Comparison of ENCODE assay signal across 23 cellular contexts in genomic region chr6:15533379-15534044, GRCh38.
DNase-seq lines count a peak whose midpoint lies in the region; ATAC-seq and TF ChIP-seq lines count a peak whose summit lies in the region.
"Had no signal": no experiment of that assay in that cellular context is flagged by ENCODE, and none has a peak within 500 bp of the region (broad histone marks: within the 10 kb centered on the region; RNA-seq: fewer than 3 reads in every experiment).

No MANE protein-coding gene starts in this region.

- no peak overlapping the region for H3K4me3 Mint-ChIP-seq in activated T-cell treated with anti-CD3 and anti-CD28 coated beads, Interleukin-2, amount 50 U/mL, for 24 hours
- no peak overlapping the region for H3K4me3 Mint-ChIP-seq in T-helper 17 cell
- H3K4me3 Mint-ChIP-seq: activated CD4-positive, alpha-beta memory T cell treated with anti-CD3 and anti-CD28 coated beads for 36 hours; activated naive CD4-positive, alpha-beta T cell treated with anti-CD3 and anti-CD28 coated beads for 36 hours; IgD-negative memory B cell; natural killer cell treated with Interleukin-12 subunit alpha and Interleukin-12 subunit beta and Interleukin-15 and Interleukin-18, amount 100 ng/mL, for 72 hours had no signal

- in situ Hi-C loops in transverse colon (cut with MboI; ENCODE audit: low pct_ligation_motif_present in 1 of 4, low pct_unique_long_range_greater_than_20kb in 1 of 4, low sequenced_read_pairs in 3 of 4) = no loop called here

- TF ChIP-seq POLR2A in transverse colon (IDR thresholded peaks at IDR 0.05) = no peak

- peaks cover 54% of the 10 kb centered on the region for H3K36me3 Mint-ChIP-seq in activated T-cell treated with anti-CD3 and anti-CD28 coated beads, Interleukin-2, amount 50 U/mL, for 24 hours (ENCODE audit: low read depth)
- peaks cover 3% of the 10 kb centered on the region for H3K36me3 Mint-ChIP-seq in T-helper 17 cell (ENCODE audit: low read depth)
- H3K36me3 Mint-ChIP-seq: natural killer cell treated with Interleukin-12 subunit alpha and Interleukin-12 subunit beta and Interleukin-15 and Interleukin-18, amount 100 ng/mL, for 72 hours had no signal

- no peaks in the 10 kb centered on the region for H3K9me3 ChIP-seq in T-helper 17 cell (ENCODE audit: control insufficient read depth, low read length, poor library complexity, severe bottlenecking)
- H3K9me3 ChIP-seq in transverse colon = no peaks in the 10 kb centered on the region
- H3K9me3 ChIP-seq: A549, sigmoid colon had no signal

- ATAC-seq in T-helper 17 cell (no peak), HG02884 (IDR thresholded peaks at IDR 0.05; ENCODE audit: unreplicated experiment) (no peak)
- ATAC-seq: A549 had no signal

- 77 to 82% methylated on average over 6 to 13 of the region's 13 CpGs for WGBS in transverse colon (ENCODE audit: low coverage in 1 of 2), 2 donors

- peak overlapping the region; percentile 27 for H3K27ac Mint-ChIP-seq in activated T-cell treated with anti-CD3 and anti-CD28 coated beads, Interleukin-2, amount 50 U/mL, for 24 hours
- peak overlapping the region; percentile 77 for H3K27ac Mint-ChIP-seq in T-helper 17 cell
- H3K27ac Mint-ChIP-seq: activated CD4-positive, alpha-beta memory T cell treated with anti-CD3 and anti-CD28 coated beads for 36 hours; activated naive CD4-positive, alpha-beta T cell treated with anti-CD3 and anti-CD28 coated beads for 36 hours had no signal

- DNase-seq in activated T-cell treated with anti-CD3 and anti-CD28 coated beads, Interleukin-2, amount 50 U/mL, for 24 hours = no peak
- DNase-seq in activated T-cell treated with anti-CD3 and anti-CD28 coated beads for 4 hours (no peak), T-helper 17 cell (no peak), fibroblast of the aortic adventitia (ENCODE audit: low read depth) (peak; percentile 26), renal cortical epithelial cell (ENCODE audit: low read depth) (peak; percentile 23), transverse colon (no peak), foreskin melanocyte (no peak)
- DNase-seq: activated CD4-positive, alpha-beta memory T cell treated with anti-CD3 and anti-CD28 coated beads for 36 hours; activated naive CD4-positive, alpha-beta T cell treated with anti-CD3 and anti-CD28 coated beads for 36 hours; activated T-cell treated with anti-CD3 and anti-CD28 coated beads, Interleukin-2, amount 50 U/mL, for 1 hour; anterior cingulate cortex; central memory CD4-positive, alpha-beta T cell; erythroblast; GOT3; MV-4-11; NCI-H187; NCI-H526; sigmoid colon; WERI-Rb-1 had no signal

- H3K27me3 Mint-ChIP-seq in activated T-cell treated with anti-CD3 and anti-CD28 coated beads, Interleukin-2, amount 50 U/mL, for 24 hours = no peaks in the 10 kb centered on the region
- H3K27me3 Mint-ChIP-seq in T-helper 17 cell = no peaks in the 10 kb centered on the region
- H3K27me3 Mint-ChIP-seq: activated CD4-positive, alpha-beta memory T cell treated with anti-CD3 and anti-CD28 coated beads for 36 hours; IgD-negative memory B cell; natural killer cell treated with Interleukin-12 subunit alpha and Interleukin-12 subunit beta and Interleukin-15 and Interleukin-18, amount 100 ng/mL, for 72 hours had no signal

- H3K27ac ChIP-seq in transverse colon = no peak overlapping the region
- H3K27ac ChIP-seq: A549, sigmoid colon, WERI-Rb-1 had no signal

- no peaks in the 10 kb centered on the region for H3K27me3 ChIP-seq in transverse colon
- H3K27me3 ChIP-seq: sigmoid colon had no signal

- H3K4me3 ChIP-seq in fibroblast of the aortic adventitia (ENCODE audit: low read depth, low read length) (no peak overlapping the region), transverse colon (no peak overlapping the region)
- H3K4me3 ChIP-seq: A549, sigmoid colon had no signal

- H3K4me1 ChIP-seq in transverse colon = peaks cover 0 to 15% (median 4%) of the 10 kb centered on the region in 4 donors
- H3K4me1 ChIP-seq: A549 had no signal

- intact Hi-C loops in transverse colon (cut with DNase I; ENCODE audit: low total_unique reads) = no loop called here

- TF ChIP-seq CTCF in fibroblast of the aortic adventitia (IDR thresholded peaks at IDR 0.05; ENCODE audit: insufficient read depth, low read length) (no peak), transverse colon (IDR thresholded peaks at IDR 0.05) (no peak)

- H3K9me3 Mint-ChIP-seq in activated T-cell treated with anti-CD3 and anti-CD28 coated beads, Interleukin-2, amount 50 U/mL, for 24 hours = no peaks in the 10 kb centered on the region
- H3K9me3 Mint-ChIP-seq: activated CD4-positive, alpha-beta memory T cell treated with anti-CD3 and anti-CD28 coated beads for 36 hours; activated naive CD4-positive, alpha-beta T cell treated with anti-CD3 and anti-CD28 coated beads for 36 hours; IgD-negative memory B cell; natural killer cell treated with Interleukin-12 subunit alpha and Interleukin-12 subunit beta and Interleukin-15 and Interleukin-18, amount 100 ng/mL, for 72 hours had no signal

- H3K4me1 Mint-ChIP-seq in activated T-cell treated with anti-CD3 and anti-CD28 coated beads, Interleukin-2, amount 50 U/mL, for 24 hours (ENCODE audit: low read depth) = peaks cover 13% of the 10 kb centered on the region
- H3K4me1 Mint-ChIP-seq in T-helper 17 cell = peaks cover 12% of the 10 kb centered on the region

- no peak for TF ChIP-seq EP300 in transverse colon (IDR thresholded peaks at IDR 0.05; ENCODE audit: low read depth)

- no peaks in the 10 kb centered on the region for H3K36me3 ChIP-seq in transverse colon

Comparison
In these comparisons a context has a peak if more than half of its experiments do, and no peak if none do; other contexts are left out.
1. DNase-seq: peak in fibroblast of the aortic adventitia (single experiment) and renal cortical epithelial cell (single experiment); none in activated T-cell treated with anti-CD3 and anti-CD28 coated beads, Interleukin-2, amount 50 U/mL, for 24 hours (single experiment), activated T-cell treated with anti-CD3 and anti-CD28 coated beads for 4 hours (single experiment), T-helper 17 cell (0 of 3), transverse colon (single experiment) and foreskin melanocyte (single experiment).